Comparison of ENCODE assay signal across 39 cellular contexts in the genomic region with DNA sequence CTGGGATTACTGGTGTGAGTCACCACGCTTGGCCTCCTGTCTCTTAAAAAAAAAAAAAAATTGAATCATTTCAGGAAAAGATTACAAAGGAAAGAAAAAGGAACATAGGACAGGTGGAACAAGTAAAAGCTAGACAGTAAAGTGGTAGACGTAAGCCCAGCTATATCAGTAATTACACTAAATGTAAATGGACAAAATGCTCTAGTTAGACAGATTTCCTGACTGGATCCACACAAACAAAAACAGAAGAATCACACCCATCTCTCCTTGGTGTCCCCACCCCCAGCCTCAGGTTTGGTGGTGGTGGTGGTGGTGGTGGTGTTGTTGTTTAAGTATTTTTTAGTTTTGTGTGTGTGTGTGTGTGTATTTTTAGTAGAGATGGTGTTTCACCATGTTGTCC. TPM values are rescaled to one million over a fixed set of nuclear protein-coding genes. Genes with fewer than 3 reads are reported as not detected.
"Had no signal": no experiment of that assay in that cellular context is flagged by ENCODE, and none has a peak within 500 bp of the region (broad histone marks: within the 10 kb centered on the region; RNA-seq: fewer than 3 reads in every experiment).

No MANE protein-coding gene starts in this region.

- H3K9me3 Mint-ChIP-seq: activated CD4-positive, alpha-beta memory T cell treated with anti-CD3 and anti-CD28 coated beads, Interleukin-2, amount 10 ng/mL, durations not matched to agents 7 days and 5 days; activated CD4-positive, alpha-beta T cell treated with anti-CD3 and anti-CD28 coated beads, Interleukin-2, amount 10 ng/mL, durations not matched to agents 7 days and 5 days; activated naive CD4-positive, alpha-beta T cell treated with anti-CD3 and anti-CD28 coated beads for 36 hours; activated naive CD4-positive, alpha-beta T cell treated with anti-CD3 and anti-CD28 coated beads, Interleukin-2, amount 50 U/mL, for 72 hours; activated T-helper 17 cell treated with anti-CD3 and anti-CD28 coated beads, Interleukin-2, amount 50 U/mL, for 72 hours; T-helper 1 cell treated with Interleukin-12 subunit alpha and Interleukin-12 subunit beta and Interleukin-4 antibody, amounts not matched to agents 30 μg/mL and 1 μg/mL, for 36 hours; T-helper 2 cell treated with Interferon-gamma antibody and Interleukin-4, amounts not matched to agents 5 μg/mL and 100 μg/mL, for 36 hours had no signal

- H3K36me3 ChIP-seq: adrenal gland, brain microvascular endothelial cell had no signal

- ATAC-seq: activated CD4-positive, alpha-beta T cell treated with anti-CD3 and anti-CD28 coated beads for 36 hours; activated CD4-positive, CD25-positive, alpha-beta regulatory T cell treated with anti-CD3 and anti-CD28 coated beads, Interleukin-2, amount 50 U/mL, for 24 hours; activated CD8-positive, alpha-beta memory T cell treated with anti-CD3 and anti-CD28 coated beads, Interleukin-2, amount 10 ng/mL, durations not matched to agents 7 days and 5 days; activated CD8-positive, alpha-beta T cell treated with anti-CD3 and anti-CD28 coated beads, Interleukin-2, amount 10 ng/mL, durations not matched to agents 7 days and 5 days; activated naive CD4-positive, alpha-beta T cell treated with anti-CD3 and anti-CD28 coated beads, Interleukin-2, amount 50 U/mL, for 72 hours; activated T-helper 17 cell treated with anti-CD3 and anti-CD28 coated beads, Interleukin-2, amount 50 U/mL, for 72 hours; body of pancreas had no signal

- H3K27me3 ChIP-seq: body of pancreas, brain microvascular endothelial cell had no signal

- DNase-seq: activated CD4-positive, alpha-beta memory T cell treated with anti-CD3 and anti-CD28 coated beads, Interleukin-2, amount 10 ng/mL, durations not matched to agents 7 days and 5 days; activated CD4-positive, alpha-beta T cell treated with anti-CD3 and anti-CD28 coated beads for 1 hour; activated CD4-positive, alpha-beta T cell treated with anti-CD3 and anti-CD28 coated beads for 36 hours; activated CD4-positive, alpha-beta T cell treated with anti-CD3 and anti-CD28 coated beads for 48 hours; activated CD4-positive, alpha-beta T cell treated with anti-CD3 and anti-CD28 coated beads, Interleukin-2, amount 10 ng/mL, durations not matched to agents 7 days and 5 days; activated CD4-positive, alpha-beta T cell treated with anti-CD3 and anti-CD28 coated beads, Interleukin-2, amount 50 U/mL, for 48 hours; activated CD4-positive, CD25-positive, alpha-beta regulatory T cell; activated CD8-positive, alpha-beta memory T cell treated with anti-CD3 and anti-CD28 coated beads for 24 hours; activated CD8-positive, alpha-beta memory T cell treated with anti-CD3 and anti-CD28 coated beads, Interleukin-2, amount 10 ng/mL, durations not matched to agents 7 days and 5 days; activated CD8-positive, alpha-beta memory T cell treated with anti-CD3 and anti-CD28 coated beads, Interleukin-2, amount 50 U/mL, for 48 hours; activated CD8-positive, alpha-beta T cell treated with anti-CD3 and anti-CD28 coated beads, Interleukin-2, amount 10 ng/mL, durations not matched to agents 7 days and 5 days; activated effector memory CD4-positive, alpha-beta T cell treated with anti-CD3 and anti-CD28 coated beads, Interleukin-2, amount 50 U/mL, for 16 hours; activated gamma-delta T cell treated with Interleukin-2 at 50 U/mL for 16 hours; activated naive CD4-positive, alpha-beta T cell; activated naive CD4-positive, alpha-beta T cell treated with anti-CD3 and anti-CD28 coated beads for 36 hours; activated naive CD4-positive, alpha-beta T cell treated with anti-CD3 and anti-CD28 coated beads, Interleukin-2, amount 50 U/mL, for 16 hours; activated naive CD8-positive, alpha-beta T cell treated with anti-CD3 and anti-CD28 coated beads for 36 hours; activated T-cell treated with anti-CD3 and anti-CD28 coated beads, Interleukin-2, amount 50 U/mL, for 1 hour; adrenal gland; amniotic stem cell; aorta; body of pancreas; brain microvascular endothelial cell; central memory CD4-positive, alpha-beta T cell; T-helper 1 cell; T-helper 2 cell; T-helper 9 cell had no signal

- H3K27ac ChIP-seq: adrenal gland, body of pancreas, brain microvascular endothelial cell, breast epithelium, VCaP had no signal

- H3K4me1 Mint-ChIP-seq: activated CD4-positive, alpha-beta T cell treated with anti-CD3 and anti-CD28 coated beads for 36 hours; activated CD8-positive, alpha-beta memory T cell treated with anti-CD3 and anti-CD28 coated beads, Interleukin-2, amount 10 ng/mL, durations not matched to agents 7 days and 5 days; activated naive CD8-positive, alpha-beta T cell treated with anti-CD3 and anti-CD28 coated beads for 36 hours; activated T-helper 17 cell treated with anti-CD3 and anti-CD28 coated beads, Interleukin-2, amount 50 U/mL, for 72 hours had no signal

- FAIRE-seq: astrocyte, colon, TTC549 had no signal

- H3K27ac Mint-ChIP-seq: activated CD4-positive, alpha-beta memory T cell treated with anti-CD3 and anti-CD28 coated beads, Interleukin-2, amount 10 ng/mL, durations not matched to agents 7 days and 5 days; activated CD4-positive, alpha-beta T cell treated with anti-CD3 and anti-CD28 coated beads for 36 hours; activated CD4-positive, alpha-beta T cell treated with anti-CD3 and anti-CD28 coated beads, Interleukin-2, amount 10 ng/mL, durations not matched to agents 7 days and 5 days; activated CD8-positive, alpha-beta memory T cell treated with anti-CD3 and anti-CD28 coated beads, Interleukin-2, amount 10 ng/mL, durations not matched to agents 7 days and 5 days; activated CD8-positive, alpha-beta T cell treated with anti-CD3 and anti-CD28 coated beads, Interleukin-2, amount 10 ng/mL, durations not matched to agents 7 days and 5 days; activated naive CD4-positive, alpha-beta T cell treated with anti-CD3 and anti-CD28 coated beads for 36 hours; activated naive CD8-positive, alpha-beta T cell treated with anti-CD3 and anti-CD28 coated beads for 36 hours; activated T-helper 17 cell treated with anti-CD3 and anti-CD28 coated beads, Interleukin-2, amount 50 U/mL, for 72 hours; T-helper 1 cell treated with Interleukin-12 subunit alpha and Interleukin-12 subunit beta and Interleukin-4 antibody, amounts not matched to agents 30 μg/mL and 1 μg/mL, for 36 hours; T-helper 2 cell treated with Interferon-gamma antibody and Interleukin-4, amounts not matched to agents 5 μg/mL and 100 μg/mL, for 36 hours had no signal

- H3K27me3 Mint-ChIP-seq: activated CD4-positive, alpha-beta memory T cell treated with anti-CD3 and anti-CD28 coated beads, Interleukin-2, amount 10 ng/mL, durations not matched to agents 7 days and 5 days; activated CD4-positive, alpha-beta T cell treated with anti-CD3 and anti-CD28 coated beads for 36 hours; activated CD4-positive, alpha-beta T cell treated with anti-CD3 and anti-CD28 coated beads, Interleukin-2, amount 10 ng/mL, durations not matched to agents 7 days and 5 days; activated CD8-positive, alpha-beta memory T cell treated with anti-CD3 and anti-CD28 coated beads, Interleukin-2, amount 10 ng/mL, durations not matched to agents 7 days and 5 days; activated naive CD8-positive, alpha-beta T cell treated with anti-CD3 and anti-CD28 coated beads for 36 hours; activated T-helper 17 cell treated with anti-CD3 and anti-CD28 coated beads, Interleukin-2, amount 50 U/mL, for 72 hours had no signal

- H3K4me1 ChIP-seq: adrenal gland, breast epithelium had no signal

- H3K4me3 ChIP-seq: adrenal gland, body of pancreas, breast epithelium had no signal

- H3K4me3 Mint-ChIP-seq: activated CD4-positive, alpha-beta memory T cell treated with anti-CD3 and anti-CD28 coated beads, Interleukin-2, amount 10 ng/mL, durations not matched to agents 7 days and 5 days; activated CD4-positive, alpha-beta T cell treated with anti-CD3 and anti-CD28 coated beads for 36 hours; activated CD4-positive, alpha-beta T cell treated with anti-CD3 and anti-CD28 coated beads, Interleukin-2, amount 10 ng/mL, durations not matched to agents 7 days and 5 days; activated CD8-positive, alpha-beta memory T cell treated with anti-CD3 and anti-CD28 coated beads, Interleukin-2, amount 10 ng/mL, durations not matched to agents 7 days and 5 days; activated CD8-positive, alpha-beta T cell treated with anti-CD3 and anti-CD28 coated beads, Interleukin-2, amount 10 ng/mL, durations not matched to agents 7 days and 5 days; activated naive CD4-positive, alpha-beta T cell treated with anti-CD3 and anti-CD28 coated beads for 36 hours; activated naive CD8-positive, alpha-beta T cell treated with anti-CD3 and anti-CD28 coated beads for 36 hours; activated T-helper 17 cell treated with anti-CD3 and anti-CD28 coated beads, Interleukin-2, amount 50 U/mL, for 72 hours; T-helper 1 cell treated with Interleukin-12 subunit alpha and Interleukin-12 subunit beta and Interleukin-4 antibody, amounts not matched to agents 30 μg/mL and 1 μg/mL, for 36 hours; T-helper 2 cell treated with Interferon-gamma antibody and Interleukin-4, amounts not matched to agents 5 μg/mL and 100 μg/mL, for 36 hours had no signal

- H3K9me3 ChIP-seq: adrenal gland, body of pancreas, breast epithelium had no signal

RNA-seq across cellular contexts. Expression of a gene that starts 6.3 kb away (rescaled TPM):
- total RNA-seq: cardiac septum, cerebellum had no signal

RNA-seq across cellular contexts. Expression of a gene that starts 20.3 kb away (rescaled TPM):
- total RNA-seq: activated CD4-positive, alpha-beta T cell treated with anti-CD3 and anti-CD28 coated beads, Interleukin-2, amount 10 ng/mL, durations not matched to agents 7 days and 5 days; activated CD8-positive, alpha-beta memory T cell treated with anti-CD3 and anti-CD28 coated beads, Interleukin-2, amount 10 ng/mL, durations not matched to agents 7 days and 5 days; activated CD8-positive, alpha-beta T cell treated with anti-CD3 and anti-CD28 coated beads, Interleukin-2, amount 10 ng/mL, durations not matched to agents 7 days and 5 days; aorta; astrocyte; body of pancreas; cardiac septum had no signal

RNA-seq across cellular contexts. Expression of a gene that starts 47.0 kb away (rescaled TPM):
- total RNA-seq: astrocyte had no signal
